In genomic region chr19:52094526-52094925, GRCh38 we compare ENCODE assay signal across 8 cellular contexts. TPM values are rescaled to one million over a fixed set of nuclear protein-coding genes. Genes with fewer than 3 reads are reported as not detected.
DNase-seq lines count a peak whose midpoint lies in the region; ATAC-seq, FAIRE-seq and TF ChIP-seq lines count a peak whose summit lies in the region.

No MANE protein-coding gene starts in this region.

- peak overlapping the region; percentile 95 for H3K4me2 ChIP-seq in K562 (ENCODE audit: insufficient read depth, low read length)

- TF ChIP-seq CTCF in K562 (IDR thresholded peaks at IDR 0.05 in 2 of 3, conservative IDR thresholded peaks at IDR 0.05 in 1 of 3; ENCODE audit: insufficient read depth in 2 of 3, low read depth in 1 of 3, low read length in 3 of 3) (no peak), lower lobe of right lung (IDR thresholded peaks at IDR 0.05) (no peak)

- H3K27me3 ChIP-seq in K562 (ENCODE audit: control insufficient read depth in 2 of 2, insufficient read depth in 2 of 2, low read length in 2 of 2) (no peaks in the 10 kb centered on the region), lower lobe of right lung (ENCODE audit: low read depth) (no peaks in the 10 kb centered on the region)

- H3K9me3 ChIP-seq in K562 (replicated peaks; ENCODE audit: control insufficient read depth, insufficient read depth, low read depth, low read length) (peaks cover 28% of the 10 kb centered on the region), lower lobe of right lung (peaks cover 41% of the 10 kb centered on the region)

- CTCF ChIA-PET in K562 (lab: Yijun Ruan, JAX; ENCODE audit: low intra/inter-chr PET ratio), result no interaction called here

- POLR2A ChIA-PET in K562 (lab: Yijun Ruan, JAX), result interaction anchor here (0.5 to 2.0 kb wide), 7 partner anchors 9 to 566 kb away, joined by 3 to 6 read pairs (median 5); partner anchors contain the start of gene ZNF432

- FAIRE-seq in K562 (lab: Jason Lieb, UNC), result no peak
- FAIRE-seq in urothelium cell line (lab: Jason Lieb, UNC), result peak; percentile 48

- TF ChIP-seq POLR2A in K562 (conservative IDR thresholded peaks at IDR 0.05), result no peak

- in situ Hi-C loops in K562 (cut with MboI), result no loop called here

- peak overlapping the region; percentile 87 for H2AFZ ChIP-seq in K562 (ENCODE audit: low read depth, low read length)

- H3K36me3 ChIP-seq in K562 (ENCODE audit: control insufficient read depth, insufficient read depth, low read length) (peaks cover 29% of the 10 kb centered on the region; the same call in 2 of the 3 replicates), lower lobe of right lung (peaks cover 16% of the 10 kb centered on the region)

- H4K20me1 ChIP-seq in K562 (replicated peaks; ENCODE audit: control insufficient read depth, insufficient read depth, low read length), result no peaks in the 10 kb centered on the region

- H3K79me2 ChIP-seq in K562 (ENCODE audit: control insufficient read depth, insufficient read depth, low read length), result peaks cover 39% of the 10 kb centered on the region

- BruUV-seq in K562 (replicated peaks; lab: Mats Ljungman, UMichigan), result no TSS peak

- peak overlapping the region; percentile 95 for H3K4me3 Mint-ChIP-seq in activated naive CD4-positive, alpha-beta T cell treated with anti-CD3 and anti-CD28 coated beads, Interleukin-2, amount 50 U/mL, for 24 hours

- H3K27ac Mint-ChIP-seq in activated naive CD4-positive, alpha-beta T cell treated with anti-CD3 and anti-CD28 coated beads, Interleukin-2, amount 50 U/mL, for 24 hours, result peak overlapping the region; percentile 94

- H3K4me1 Mint-ChIP-seq in activated naive CD4-positive, alpha-beta T cell treated with anti-CD3 and anti-CD28 coated beads, Interleukin-2, amount 50 U/mL, for 24 hours, result peaks cover 48% of the 10 kb centered on the region

- H3K4me3 ChIP-seq in K562 (peak overlapping the region; percentile 67), lower lobe of right lung (peak overlapping the region; percentile 97)

- DNase-seq in activated naive CD4-positive, alpha-beta T cell (lab: John Stamatoyannopoulos, UW), result no peak
- DNase-seq in K562 (ENCODE audit: extremely low read depth in 1 of 4, low spot score in 3 of 4) (peak in 1 of 4 experiments; percentile 18), lower lobe of right lung (no peak), urothelium cell line (ENCODE audit: low spot score) (no peak), NCI-H2196 treated with DMSO at 0.1 percent for 48 hours (lab: John Stamatoyannopoulos, UW; ENCODE audit: unreplicated experiment) (no peak), NCI-H774 (lab: John Stamatoyannopoulos, UW) (no peak), SIG-M5 treated with dmso at 0.1 percent for 504 hours (lab: John Stamatoyannopoulos, UW; ENCODE audit: unreplicated experiment) (no peak)

- H3K36me3 Mint-ChIP-seq in activated naive CD4-positive, alpha-beta T cell treated with anti-CD3 and anti-CD28 coated beads, Interleukin-2, amount 50 U/mL, for 24 hours, result peaks cover 57% of the 10 kb centered on the region

- TF ChIP-seq RAD21 in K562 (CRISPR knock-in tag; conservative IDR thresholded peaks at IDR 0.05 in 1 of 2, IDR thresholded peaks at IDR 0.05 in 1 of 2), result no peak

- H3K27ac ChIP-seq in K562 (ENCODE audit: extremely low read depth, low read depth, low read length), result peak overlapping the region; percentile 84; the same call in 1 of the 3 replicates
- H3K27ac ChIP-seq in lower lobe of right lung, result peak overlapping the region; percentile 83

- H3K27me3 Mint-ChIP-seq in activated naive CD4-positive, alpha-beta T cell treated with anti-CD3 and anti-CD28 coated beads, Interleukin-2, amount 50 U/mL, for 24 hours, result no peaks in the 10 kb centered on the region

- no peak for TF ChIP-seq EP300 in K562 (IDR thresholded peaks at IDR 0.05; ENCODE audit: low read length)

- no peaks in the 10 kb centered on the region for H3K9me1 ChIP-seq in K562 (ENCODE audit: control insufficient read depth, insufficient read depth, low read length)

- H3K9me3 Mint-ChIP-seq in activated naive CD4-positive, alpha-beta T cell treated with anti-CD3 and anti-CD28 coated beads, Interleukin-2, amount 50 U/mL, for 24 hours, result peaks cover 30% of the 10 kb centered on the region

- ATAC-seq in K562 (peak; percentile 65), lower lobe of right lung (no peak)

- H3K9ac ChIP-seq in K562 (ENCODE audit: insufficient read depth in 1 of 2, low read depth in 2 of 2, low read length in 2 of 2), result peak overlapping the region; percentile 90 to 99

- 2% methylated on average over 6 of the region's 6 CpGs for WGBS in K562 (ENCODE audit: insufficient coverage, low coverage, missing lambda C conversion rate)

- intact Hi-C loops in K562 (cut with micrococcal nuclease), result no loop called here
- intact Hi-C loops in lower lobe of right lung (cut with DNase I), result no loop called here

- H3K4me1 ChIP-seq in K562 (replicated peaks in 1 of 2; ENCODE audit: control insufficient read depth in 2 of 2, insufficient read depth in 2 of 2, low read length in 2 of 2), result peaks cover 3 to 4% of the 10 kb centered on the region in 2 experiments; a peak in 3 of 5 replicates
- peaks cover 25% of the 10 kb centered on the region for H3K4me1 ChIP-seq in lower lobe of right lung

RNA-seq across cellular contexts. Expression of gene ZNF841, which starts 1.0 kb away (rescaled TPM):
- total RNA-seq in K562 (2011; cell fraction: chromatin; rRNA removed; ENCODE audit: low replicate concordance), result 29.3 and 113 TPM in 2 replicates
- total RNA-seq in K562 (2011; cell fraction: nucleolus; rRNA removed), result 15.5 and 20.5 TPM in 2 replicates
- 31.7 and 32.9 TPM in 2 replicates for total RNA-seq in K562 (2011; cell fraction: nucleoplasm; rRNA removed)
- total RNA-seq in K562 (2014; rRNA removed), result 5.5 and 8.2 TPM in 2 replicates
- 16.4 and 17.1 TPM in 2 replicates for total RNA-seq in K562 (2014; rRNA removed; fragmentation: Illumina TruSeq; extraction: Trizol)
- total RNA-seq in K562 (2015; rRNA removed; fragmentation: Illumina TruSeq; extraction: Trizol), result 11.7 and 12.4 TPM in 2 replicates
- 10.1 and 11.0 TPM in 2 replicates for total RNA-seq in K562 (2021)
- polyA plus RNA-seq in K562 (2011; rRNA removed), result 11.1 and 13.5 TPM in 2 replicates
- 6.8 and 6.9 TPM in 2 replicates for polyA plus RNA-seq in K562 (2011; cell fraction: cytosol; rRNA removed)
- 20.7 and 23.8 TPM in 2 replicates for polyA plus RNA-seq in K562 (2011; cell fraction: nucleus; rRNA removed)
- polyA plus RNA-seq in K562 (2012), result 6.1 and 13.4 TPM in 2 replicates
- 11.9 and 12.2 TPM in 2 replicates for polyA plus RNA-seq in K562 (2014; fragmentation: Illumina TruSeq; extraction: Trizol)
- 1 to 10 TPM; 3.1 to 5.4 TPM for polyA plus RNA-seq in K562 (2014; fragmentation: Nextera tagmentation; extraction: Ambion mirVana)
- 5.1 and 8.3 TPM in 2 replicates for polyA plus RNA-seq in K562 (2014; rRNA removed)
- polyA minus RNA-seq in K562 (2011; rRNA and poly(A)+ RNA removed), result 20.7 and 24.7 TPM in 2 replicates
- 9.6 and 12.1 TPM in 2 replicates for polyA minus RNA-seq in K562 (2011; cell fraction: cytosol; rRNA and poly(A)+ RNA removed)
- 10.4 and 17.8 TPM in 2 replicates for polyA minus RNA-seq in K562 (2011; cell fraction: nucleus; rRNA and poly(A)+ RNA removed)
- 25.3 TPM for total RNA-seq in lower lobe of right lung

RNA-seq across cellular contexts. Expression of gene ZNF616, which starts 45.2 kb away (rescaled TPM):
- total RNA-seq in K562 (2011; cell fraction: chromatin; rRNA removed; ENCODE audit: low replicate concordance), result 9.9 and 32.8 TPM in 2 replicates
- total RNA-seq in K562 (2011; cell fraction: nucleolus; rRNA removed), result 5.2 and 7.9 TPM in 2 replicates
- total RNA-seq in K562 (2011; cell fraction: nucleoplasm; rRNA removed), result 8.8 and 10.0 TPM in 2 replicates
- total RNA-seq in K562 (2014; rRNA removed), result 4.7 and 4.9 TPM in 2 replicates
- 13.0 and 16.1 TPM in 2 replicates for total RNA-seq in K562 (2014; rRNA removed; fragmentation: Illumina TruSeq; extraction: Trizol)
- 10.9 and 11.1 TPM in 2 replicates for total RNA-seq in K562 (2015; rRNA removed; fragmentation: Illumina TruSeq; extraction: Trizol)
- 9.4 and 9.6 TPM in 2 replicates for total RNA-seq in K562 (2021)
- 6.7 and 6.9 TPM in 2 replicates for polyA plus RNA-seq in K562 (2011; rRNA removed)
- polyA plus RNA-seq in K562 (2011; cell fraction: cytosol; rRNA removed), result 1.6 and 2.6 TPM in 2 replicates
- polyA plus RNA-seq in K562 (2011; cell fraction: nucleus; rRNA removed), result 5.0 and 5.3 TPM in 2 replicates
- 7.7 and 8.3 TPM in 2 replicates for polyA plus RNA-seq in K562 (2012)
- 9.2 and 11.2 TPM in 2 replicates for polyA plus RNA-seq in K562 (2014; fragmentation: Illumina TruSeq; extraction: Trizol)
- polyA plus RNA-seq in K562 (2014; fragmentation: Nextera tagmentation; extraction: Ambion mirVana), result 1 to 10 TPM; 3.4 to 6.5 TPM
- polyA plus RNA-seq in K562 (2014; rRNA removed), result 3.7 and 5.0 TPM in 2 replicates
- 17.9 and 25.4 TPM in 2 replicates for polyA minus RNA-seq in K562 (2011; rRNA and poly(A)+ RNA removed)
- 6.1 and 9.4 TPM in 2 replicates for polyA minus RNA-seq in K562 (2011; cell fraction: cytosol; rRNA and poly(A)+ RNA removed)
- polyA minus RNA-seq in K562 (2011; cell fraction: nucleus; rRNA and poly(A)+ RNA removed), result 5.9 and 15.7 TPM in 2 replicates
- 13.4 TPM for total RNA-seq in lower lobe of right lung

RNA-seq across cellular contexts. Expression of gene ZNF432, which starts 45.9 kb away (rescaled TPM):
- total RNA-seq in K562 (2011; cell fraction: chromatin; rRNA removed; ENCODE audit: low replicate concordance), result 15.9 and 32.0 TPM in 2 replicates
- total RNA-seq in K562 (2011; cell fraction: nucleolus; rRNA removed), result 8.2 and 9.1 TPM in 2 replicates
- 13.6 and 17.8 TPM in 2 replicates for total RNA-seq in K562 (2011; cell fraction: nucleoplasm; rRNA removed)
- total RNA-seq in K562 (2014; rRNA removed), result 2.6 and 3.2 TPM in 2 replicates
- 6.8 and 8.7 TPM in 2 replicates for total RNA-seq in K562 (2014; rRNA removed; fragmentation: Illumina TruSeq; extraction: Trizol)
- 4.1 and 5.5 TPM in 2 replicates for total RNA-seq in K562 (2015; rRNA removed; fragmentation: Illumina TruSeq; extraction: Trizol)
- 4.5 TPM in 2 replicates for total RNA-seq in K562 (2021)
- polyA plus RNA-seq in K562 (2011; rRNA removed), result 4.5 and 4.9 TPM in 2 replicates
- 1.0 and 2.1 TPM in 2 replicates for polyA plus RNA-seq in K562 (2011; cell fraction: cytosol; rRNA removed)
- polyA plus RNA-seq in K562 (2011; cell fraction: nucleus; rRNA removed), result 8.5 and 10.9 TPM in 2 replicates
- 5.5 and 5.8 TPM in 2 replicates for polyA plus RNA-seq in K562 (2012)
- 4.0 and 5.1 TPM in 2 replicates for polyA plus RNA-seq in K562 (2014; fragmentation: Illumina TruSeq; extraction: Trizol)
- polyA plus RNA-seq in K562 (2014; fragmentation: Nextera tagmentation; extraction: Ambion mirVana), result 1 to 10 TPM; 2.8 to 3.5 TPM
- polyA plus RNA-seq in K562 (2014; rRNA removed), result 3.0 and 3.4 TPM in 2 replicates
- polyA minus RNA-seq in K562 (2011; rRNA and poly(A)+ RNA removed), result 10.4 and 15.0 TPM in 2 replicates
- polyA minus RNA-seq in K562 (2011; cell fraction: cytosol; rRNA and poly(A)+ RNA removed), result 1.6 and 1.9 TPM in 2 replicates
- 5.0 and 9.1 TPM in 2 replicates for polyA minus RNA-seq in K562 (2011; cell fraction: nucleus; rRNA and poly(A)+ RNA removed)
- 11.3 TPM for total RNA-seq in lower lobe of right lung
